In genomic region chr6:30006170-30007131, GRCh38 we compare ENCODE assay signal across 8 cellular contexts. TPM values are rescaled to one million over a fixed set of nuclear protein-coding genes. Genes with fewer than 3 reads are reported as not detected.
DNase-seq lines count a peak whose midpoint lies in the region; ATAC-seq, FAIRE-seq and TF ChIP-seq lines count a peak whose summit lies in the region.

No MANE protein-coding gene starts in this region.

- H4K91ac ChIP-seq in trophoblast cell (ENCODE audit: low read depth, low read length): no peak overlapping the region

- H3K4ac ChIP-seq in trophoblast cell (ENCODE audit: low read depth, low read length): no peak overlapping the region

- peaks cover 17% of the 10 kb centered on the region for H3K27me3 Mint-ChIP-seq in activated T-helper 17 cell treated with anti-CD3 and anti-CD28 coated beads, Interleukin-2, amount 50 U/mL, for 72 hours

- H2BK5ac ChIP-seq in trophoblast cell (ENCODE audit: low read depth, low read length, poor library complexity): no peak overlapping the region

- peak overlapping the region; percentile 9 for H3K4me2 ChIP-seq in trophoblast cell (ENCODE audit: low read length)
- H3K4me2 ChIP-seq in OCI-LY7 (ENCODE audit: low read length): no peak overlapping the region

- peaks cover 3% of the 10 kb centered on the region for H3K9me3 ChIP-seq in trophoblast cell (ENCODE audit: insufficient read depth, low read depth, low read length)
- H3K9me3 ChIP-seq in OCI-LY7 (ENCODE audit: low read length): no peaks in the 10 kb centered on the region

- H3K79me2 ChIP-seq in trophoblast cell (ENCODE audit: control insufficient read depth, insufficient read depth, low read length, poor library complexity): no peaks in the 10 kb centered on the region
- H3K79me2 ChIP-seq in OCI-LY7 (ENCODE audit: insufficient read depth, low read depth, low read length): no peaks in the 10 kb centered on the region

- POLR2A ChIA-PET in OCI-LY7 (lab: Charles Lee): no interaction called here

- intact Hi-C loops in cardiac septum (cut with DNase I) (no loop called here), OCI-LY7 (cut with micrococcal nuclease; ENCODE audit: unreplicated experiment) (no loop called here)

- FAIRE-seq in GM12892 (lab: Jason Lieb, UNC): peak; percentile 9

- H3K4me1 Mint-ChIP-seq in activated T-helper 17 cell treated with anti-CD3 and anti-CD28 coated beads, Interleukin-2, amount 50 U/mL, for 72 hours: no peaks in the 10 kb centered on the region

- WGBS in trophoblast cell (ENCODE audit: extremely low coverage, insufficient coverage, insufficient read length): no CpG with 5 or more reads among the region's 74 CpGs

- no peaks in the 10 kb centered on the region for H3K36me3 ChIP-seq in trophoblast cell (ENCODE audit: control insufficient read depth in 1 of 2, insufficient read depth in 2 of 2, low read length in 2 of 2)
- no peaks in the 10 kb centered on the region for H3K36me3 ChIP-seq in OCI-LY7 (ENCODE audit: insufficient read depth, low read length)

- CTCF ChIA-PET in OCI-LY7 (lab: Charles Lee; ENCODE audit: unreplicated experiment): no interaction called here

- no peak overlapping the region for H3K9ac ChIP-seq in trophoblast cell (ENCODE audit: low read length)

- H3K4me3 ChIP-seq in trophoblast cell (ENCODE audit: low read depth, low read length) (no peak overlapping the region), OCI-LY7 (ENCODE audit: low read depth, low read length, poor library complexity, severe bottlenecking) (no peak overlapping the region)

- no peak overlapping the region for H2AK5ac ChIP-seq in trophoblast cell (ENCODE audit: low read length)

- no peak overlapping the region for H4K8ac ChIP-seq in trophoblast cell (ENCODE audit: low read depth, low read length)

- peaks cover 31% of the 10 kb centered on the region for H3K27me3 ChIP-seq in trophoblast cell (ENCODE audit: insufficient read depth, low read length)

- TF ChIP-seq POLR2A in GM12892 (IDR thresholded peaks at IDR 0.05; ENCODE audit: low read depth, low read length): no peak

- H3K9me3 Mint-ChIP-seq in activated T-helper 17 cell treated with anti-CD3 and anti-CD28 coated beads, Interleukin-2, amount 50 U/mL, for 72 hours: no peaks in the 10 kb centered on the region

- H4K20me1 ChIP-seq in OCI-LY7 (ENCODE audit: insufficient read depth, low read length): no peaks in the 10 kb centered on the region

- H3K23ac ChIP-seq in trophoblast cell (ENCODE audit: low read length): no peak overlapping the region

- H3K4me3 Mint-ChIP-seq in activated T-helper 17 cell treated with anti-CD3 and anti-CD28 coated beads, Interleukin-2, amount 50 U/mL, for 72 hours: peak overlapping the region; percentile 76

- H3K27ac ChIP-seq in trophoblast cell (ENCODE audit: low read depth, low read length): no peak overlapping the region
- H3K27ac ChIP-seq in OCI-LY7 (ENCODE audit: low read depth, low read length, poor library complexity, severe bottlenecking): no peak overlapping the region

- peak overlapping the region; percentile 72 for H3K27ac Mint-ChIP-seq in activated T-helper 17 cell treated with anti-CD3 and anti-CD28 coated beads, Interleukin-2, amount 50 U/mL, for 72 hours

- peak; percentile 19 for DNase-seq in GM12892 (ENCODE audit: insufficient read length)
- peak; percentile 78 for DNase-seq in cardiac septum (ENCODE audit: low spot score)
- DNase-seq in trophoblast cell: peak; percentile 34 to 45
- no peak for DNase-seq in GOT3 (lab: John Stamatoyannopoulos, UW)
- DNase-seq in OCI-LY7 (ENCODE audit: low spot score): no peak

- no peak overlapping the region for H2BK120ac ChIP-seq in trophoblast cell (ENCODE audit: insufficient read depth, low read length, poor library complexity)

- peaks cover 25% of the 10 kb centered on the region for H3K36me3 Mint-ChIP-seq in activated T-helper 17 cell treated with anti-CD3 and anti-CD28 coated beads, Interleukin-2, amount 50 U/mL, for 72 hours (ENCODE audit: low read depth)

- no peak overlapping the region for H3K14ac ChIP-seq in trophoblast cell (ENCODE audit: low read length)

- peak; percentile 60 for ATAC-seq in activated T-helper 17 cell treated with anti-CD3 and anti-CD28 coated beads, Interleukin-2, amount 50 U/mL, for 72 hours (replicated peaks)
- ATAC-seq in GM18858 (IDR thresholded peaks at IDR 0.05; ENCODE audit: unreplicated experiment) (no peak), GM21825 (IDR thresholded peaks at IDR 0.05; ENCODE audit: unreplicated experiment) (no peak)

- H3K18ac ChIP-seq in trophoblast cell (ENCODE audit: low read length): no peak overlapping the region

- no peak for TF ChIP-seq CTCF in OCI-LY7 (conservative IDR thresholded peaks at IDR 0.05; ENCODE audit: low read length)

- H3K9me2 ChIP-seq in OCI-LY7 (ENCODE audit: insufficient read depth, low read length): no peaks in the 10 kb centered on the region

- H2AFZ ChIP-seq in trophoblast cell (ENCODE audit: insufficient read depth, low read length, poor library complexity): no peak overlapping the region
- no peak overlapping the region for H2AFZ ChIP-seq in OCI-LY7 (ENCODE audit: low read length)

- H2BK12ac ChIP-seq in trophoblast cell (ENCODE audit: low read length): no peak overlapping the region

- H3K4me1 ChIP-seq in trophoblast cell (ENCODE audit: control insufficient read depth in 1 of 2, insufficient read depth in 2 of 2, low read length in 2 of 2): peaks cover 7 to 11% of the 10 kb centered on the region in 2 experiments
- no peaks in the 10 kb centered on the region for H3K4me1 ChIP-seq in OCI-LY7 (ENCODE audit: insufficient read depth, low read length, poor library complexity, severe bottlenecking)

- no TSS peak for BruUV-seq in OCI-LY7 (replicated peaks; lab: Mats Ljungman, UMichigan)

- H3K79me1 ChIP-seq in trophoblast cell (ENCODE audit: low read length): no peaks in the 10 kb centered on the region

- H4K12ac ChIP-seq in trophoblast cell (ENCODE audit: low read depth, low read length): no peak overlapping the region

RNA-seq across cellular contexts. Expression of gene POLR1H, which starts 54.6 kb away (rescaled TPM):
- 53.2 TPM for polyA plus RNA-seq in GM12892 (2012; ENCODE audit: missing spikeins)
- total RNA-seq in activated T-helper 17 cell treated with anti-CD3 and anti-CD28 coated beads, Interleukin-2, amount 50 U/mL, for 72 hours: 10 to 100 TPM; 39.8 to 59.5 TPM
- 15.5 TPM for total RNA-seq in cardiac septum
- polyA plus RNA-seq in trophoblast cell (2013): 29.1 and 29.2 TPM in 2 replicates
- 60.5 and 67.5 TPM in 2 replicates for total RNA-seq in OCI-LY7 (2014; rRNA removed; shearing (Covaris generic))
- 39.3 and 43.1 TPM in 2 replicates for total RNA-seq in OCI-LY7 (2022)

Comparison
In these comparisons a context has a peak if more than half of its experiments do, and no peak if none do; other contexts are left out.
1. DNase-seq: peak in GM12892 (single experiment), cardiac septum (single experiment) and trophoblast cell (2 of 2); none in GOT3 (single experiment) and OCI-LY7 (single experiment).